ENCODE assay signal across 24 cellular contexts in genomic region chr20:48115511-48115910, GRCh38.
"Had no signal": no experiment of that assay in that cellular context is flagged by ENCODE, and none has a peak within 500 bp of the region (broad histone marks: within the 10 kb centered on the region; RNA-seq: fewer than 3 reads in every experiment).

No MANE protein-coding gene starts in this region.

- DNase-seq: activated CD4-positive, alpha-beta memory T cell treated with anti-CD3 and anti-CD28 coated beads, Interleukin-2, amount 10 ng/mL, durations not matched to agents 7 days and 5 days; activated CD4-positive, alpha-beta T cell treated with anti-CD3 and anti-CD28 coated beads, Interleukin-2, amount 50 U/mL, for 1 hour; activated CD4-positive, CD25-positive, alpha-beta regulatory T cell; activated naive CD4-positive, alpha-beta T cell; activated naive CD8-positive, alpha-beta T cell treated with anti-CD3 and anti-CD28 coated beads, Interleukin-2, amount 50 U/mL, for 24 hours; activated T-cell treated with anti-CD3 and anti-CD28 coated beads, Interleukin-2, amount 50 U/mL, for 72 hours; amygdala; cerebellar nuclear complex; KG1; NCI-H1092; NCI-H1417; NCI-H1930; NCI-H226; NCI-H526; NCI-H82; SIG-M5; T-cell; T-helper 2 cell; T1000 had no signal

- H3K4me3 ChIP-seq: SK-N-MC had no signal

- H3K27ac Mint-ChIP-seq: activated CD4-positive, alpha-beta memory T cell treated with anti-CD3 and anti-CD28 coated beads, Interleukin-2, amount 10 ng/mL, durations not matched to agents 7 days and 5 days; activated naive CD4-positive, alpha-beta T cell treated with anti-CD3 and anti-CD28 coated beads, Interleukin-2, amount 50 U/mL, for 72 hours; activated naive CD8-positive, alpha-beta T cell treated with anti-CD3 and anti-CD28 coated beads, Interleukin-2, amount 50 U/mL, for 24 hours; activated T-cell treated with anti-CD3 and anti-CD28 coated beads, Interleukin-2, amount 50 U/mL, for 72 hours; activated T-helper 2 cell treated with anti-CD3 and anti-CD28 coated beads, Interferon-gamma antibody, Interleukin-2, Interleukin-4, amounts not matched to agents 10 μg/mL and 5 μg/mL and 100 μg/mL, durations not matched to agents 14 hours and 24 hours and 36 hours; IgD-negative memory B cell; T-cell had no signal

- H3K4me1 Mint-ChIP-seq: activated CD4-positive, alpha-beta memory T cell treated with anti-CD3 and anti-CD28 coated beads, Interleukin-2, amount 10 ng/mL, durations not matched to agents 7 days and 5 days; activated naive CD8-positive, alpha-beta T cell treated with anti-CD3 and anti-CD28 coated beads, Interleukin-2, amount 50 U/mL, for 24 hours; T-cell had no signal

- H3K9me3 Mint-ChIP-seq: activated CD4-positive, alpha-beta memory T cell treated with anti-CD3 and anti-CD28 coated beads, Interleukin-2, amount 10 ng/mL, durations not matched to agents 7 days and 5 days; activated naive CD4-positive, alpha-beta T cell treated with anti-CD3 and anti-CD28 coated beads, Interleukin-2, amount 50 U/mL, for 72 hours; activated naive CD8-positive, alpha-beta T cell treated with anti-CD3 and anti-CD28 coated beads, Interleukin-2, amount 50 U/mL, for 24 hours; activated T-cell treated with anti-CD3 and anti-CD28 coated beads, Interleukin-2, amount 50 U/mL, for 72 hours; activated T-helper 2 cell treated with anti-CD3 and anti-CD28 coated beads, Interferon-gamma antibody, Interleukin-2, Interleukin-4, amounts not matched to agents 10 μg/mL and 5 μg/mL and 100 μg/mL, durations not matched to agents 14 hours and 24 hours and 36 hours; IgD-negative memory B cell; T-cell had no signal

- H3K27ac ChIP-seq: SK-N-MC, VCaP had no signal

- H3K4me3 Mint-ChIP-seq: activated CD4-positive, alpha-beta memory T cell treated with anti-CD3 and anti-CD28 coated beads, Interleukin-2, amount 10 ng/mL, durations not matched to agents 7 days and 5 days; activated naive CD8-positive, alpha-beta T cell treated with anti-CD3 and anti-CD28 coated beads, Interleukin-2, amount 50 U/mL, for 24 hours; activated T-cell treated with anti-CD3 and anti-CD28 coated beads, Interleukin-2, amount 50 U/mL, for 72 hours; T-cell had no signal

- ATAC-seq: activated naive CD4-positive, alpha-beta T cell treated with anti-CD3 and anti-CD28 coated beads, Interleukin-2, amount 50 U/mL, for 72 hours; activated naive CD8-positive, alpha-beta T cell treated with anti-CD3 and anti-CD28 coated beads, Interleukin-2, amount 50 U/mL, for 24 hours; activated T-cell treated with anti-CD3 and anti-CD28 coated beads, Interleukin-2, amount 50 U/mL, for 72 hours; T-cell had no signal

- H3K36me3 Mint-ChIP-seq: activated naive CD4-positive, alpha-beta T cell treated with anti-CD3 and anti-CD28 coated beads, Interleukin-2, amount 50 U/mL, for 72 hours; IgD-negative memory B cell; T-cell had no signal
